ENCODE assay signal across 8 cellular contexts in the genomic region with DNA sequence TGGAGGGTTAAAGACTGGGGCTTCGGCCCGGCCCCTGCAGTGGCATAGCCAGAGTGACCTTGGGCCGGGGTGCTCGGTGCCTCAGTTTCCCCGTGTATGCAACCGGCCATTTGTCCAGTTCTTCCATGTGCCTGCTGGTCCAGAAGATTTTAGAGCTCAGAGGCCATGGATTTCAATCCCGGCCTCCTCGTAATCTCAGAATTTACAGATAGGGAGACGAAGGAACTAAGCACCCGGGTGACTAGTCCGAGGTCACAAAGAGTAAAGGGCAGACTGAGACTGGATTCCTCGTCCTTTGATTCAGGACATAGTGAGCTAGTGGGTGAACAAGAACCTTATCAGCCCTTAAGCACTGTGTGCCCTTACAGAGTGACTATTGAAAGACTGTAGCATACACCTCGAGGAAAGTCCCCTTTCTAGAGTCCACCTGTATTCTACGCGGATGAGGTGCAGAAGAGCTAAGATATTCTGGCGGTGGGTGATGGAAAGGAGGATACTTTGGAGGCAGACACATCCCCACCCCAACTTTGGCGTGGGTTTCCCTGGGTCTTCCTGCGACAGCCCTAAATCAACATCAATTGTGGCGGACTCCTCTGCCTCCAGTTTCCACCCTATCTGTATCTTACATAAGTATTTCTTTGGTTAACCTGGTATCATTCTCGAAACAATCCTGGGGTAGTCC. TPM values are rescaled to one million over a fixed set of nuclear protein-coding genes. Genes with fewer than 3 reads are reported as not detected.
DNase-seq lines count a peak whose midpoint lies in the region; ATAC-seq lines count a peak whose summit lies in the region.

No MANE protein-coding gene starts in this region.

- DNase-seq in NCI-H748 (lab: John Stamatoyannopoulos, UW; ENCODE audit: unreplicated experiment) (peak; percentile 42), medulla oblongata (ENCODE audit: extremely low spot score) (peak; percentile 26), NCI-H2081 treated with DMSO at 0.1 percent for 48 hours (lab: John Stamatoyannopoulos, UW) (no peak)
- no peak for DNase-seq in central memory CD8-positive, alpha-beta T cell (ENCODE audit: low spot score in 2 of 2)

- H3K9ac ChIP-seq in ES-I3 (ENCODE audit: low read depth, low read length), result peak overlapping the region; percentile 93

- H3K36me3 Mint-ChIP-seq in central memory CD8-positive, alpha-beta T cell (ENCODE audit: insufficient read depth), result peaks cover 14% of the 10 kb centered on the region

- H3K27me3 Mint-ChIP-seq in central memory CD8-positive, alpha-beta T cell, result no peaks in the 10 kb centered on the region

- no peaks in the 10 kb centered on the region for H3K36me3 ChIP-seq in ES-I3 (ENCODE audit: insufficient read depth, low read length)
- no peaks in the 10 kb centered on the region for H3K36me3 ChIP-seq in urinary bladder (ENCODE audit: insufficient read depth)

- 8% methylated on average over 20 of the region's 20 CpGs for WGBS in urinary bladder

- no peaks in the 10 kb centered on the region; the same call in 1 of the 2 replicates for H3K4me1 ChIP-seq in ES-I3 (ENCODE audit: insufficient read depth, low read length)
- no peaks in the 10 kb centered on the region for H3K4me1 ChIP-seq in urinary bladder (ENCODE audit: insufficient read depth)

- peak overlapping the region; percentile 91 for H3K4me3 Mint-ChIP-seq in central memory CD8-positive, alpha-beta T cell

- peak overlapping the region; percentile 64 for H3K4me3 ChIP-seq in urinary bladder (ENCODE audit: low read depth, low read length)

- no peak for ATAC-seq in central memory CD8-positive, alpha-beta T cell (replicated peaks; ENCODE audit: extremely low read depth, poor library complexity, severe bottlenecking)
- no peak for ATAC-seq in GM19324 (IDR thresholded peaks at IDR 0.05; ENCODE audit: low FRiP score, unreplicated experiment)
- no peak for ATAC-seq in HG03439 (IDR thresholded peaks at IDR 0.05; ENCODE audit: unreplicated experiment)

- peak overlapping the region; percentile 35 for H3K27ac ChIP-seq in urinary bladder (ENCODE audit: low read depth)

- peak overlapping the region; percentile 89 for H3K27ac Mint-ChIP-seq in central memory CD8-positive, alpha-beta T cell (ENCODE audit: low read depth)

- H3K4me1 Mint-ChIP-seq in central memory CD8-positive, alpha-beta T cell, result peaks cover 26% of the 10 kb centered on the region

- H3K9me3 Mint-ChIP-seq in central memory CD8-positive, alpha-beta T cell, result no peaks in the 10 kb centered on the region

- H3K9me3 ChIP-seq in ES-I3 (ENCODE audit: control insufficient read depth, insufficient read depth, low read length), result no peaks in the 10 kb centered on the region

RNA-seq across cellular contexts. Expression of a gene that starts 0.6 kb away (rescaled TPM):
- total RNA-seq in urinary bladder, result 19.5 TPM
- 10.1 TPM for polyA plus RNA-seq in urinary bladder

RNA-seq across cellular contexts. Expression of a gene that starts 0.9 kb away (rescaled TPM):
- total RNA-seq in urinary bladder, result 33.6 TPM
- 18.2 TPM for polyA plus RNA-seq in urinary bladder

RNA-seq across cellular contexts. Expression of a gene that starts 53.4 kb away (rescaled TPM):
- total RNA-seq in urinary bladder, result 25.5 TPM
- 35.2 TPM for polyA plus RNA-seq in urinary bladder

RNA-seq across cellular contexts. Expression of a gene that starts 53.5 kb away (rescaled TPM):
- 23.4 TPM for total RNA-seq in urinary bladder
- 14.4 TPM for polyA plus RNA-seq in urinary bladder

Comparison
In these comparisons a context has a peak if more than half of its experiments do, and no peak if none do; other contexts are left out.
1. DNase-seq: peak in NCI-H748 (single experiment) and medulla oblongata (single experiment); none in central memory CD8-positive, alpha-beta T cell (0 of 2) and NCI-H2081 treated with DMSO at 0.1 percent for 48 hours (single experiment).